15 cellular contexts compared by ENCODE assay signal in the genomic region with DNA sequence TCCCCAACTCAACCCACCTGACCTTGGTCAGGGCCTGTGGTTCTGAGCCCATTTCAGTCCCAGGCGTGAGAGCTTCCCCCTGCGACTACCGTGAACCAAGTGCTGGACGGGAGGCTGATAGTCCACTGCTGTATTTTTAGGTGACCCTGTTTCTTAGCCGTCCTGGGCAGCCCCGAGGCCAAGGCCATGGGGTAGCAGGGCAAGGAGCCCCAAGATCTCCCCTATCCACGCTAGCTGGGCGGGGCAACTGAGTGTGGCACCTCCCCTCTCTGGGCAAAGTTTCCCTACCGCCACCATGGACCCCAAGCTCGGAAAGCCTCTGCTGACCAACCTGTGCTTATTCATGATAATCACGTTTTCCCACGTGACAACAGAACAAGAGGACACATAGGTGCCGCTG.
"Had no signal": no experiment of that assay in that cellular context is flagged by ENCODE, and none has a peak within 500 bp of the region (broad histone marks: within the 10 kb centered on the region; RNA-seq: fewer than 3 reads in every experiment).

No MANE protein-coding gene starts in this region.

- H3K36me3 Mint-ChIP-seq: activated naive CD8-positive, alpha-beta T cell; brain; natural killer cell treated with Interleukin-12 subunit alpha and Interleukin-12 subunit beta and Interleukin-15 and Interleukin-18, amount 100 ng/mL, for 72 hours had no signal

- H3K27ac ChIP-seq: epithelial cell of prostate had no signal

- ATAC-seq: activated T-cell treated with anti-CD3 and anti-CD28 coated beads, Interleukin-2, amount 50 U/mL, for 72 hours had no signal

- H3K27ac Mint-ChIP-seq: activated CD4-positive, alpha-beta T cell treated with anti-CD3 and anti-CD28 coated beads, Interleukin-2, amount 10 ng/mL, durations not matched to agents 24 days and 14 days; activated naive CD8-positive, alpha-beta T cell; activated T-cell treated with anti-CD3 and anti-CD28 coated beads, Interleukin-2, amount 50 U/mL, for 72 hours; natural killer cell treated with Interleukin-12 subunit alpha and Interleukin-12 subunit beta and Interleukin-15 and Interleukin-18, amount 100 ng/mL, for 72 hours; progenitor cell of endocrine pancreas had no signal

- H3K27me3 Mint-ChIP-seq: activated CD4-positive, alpha-beta T cell treated with anti-CD3 and anti-CD28 coated beads, Interleukin-2, amount 10 ng/mL, durations not matched to agents 24 days and 14 days; activated naive CD8-positive, alpha-beta T cell; natural killer cell treated with Interleukin-12 subunit alpha and Interleukin-12 subunit beta and Interleukin-15 and Interleukin-18, amount 100 ng/mL, for 72 hours had no signal

- H3K4me3 Mint-ChIP-seq: activated CD4-positive, alpha-beta T cell treated with anti-CD3 and anti-CD28 coated beads, Interleukin-2, amount 10 ng/mL, durations not matched to agents 24 days and 14 days; activated naive CD8-positive, alpha-beta T cell; activated T-cell treated with anti-CD3 and anti-CD28 coated beads, Interleukin-2, amount 50 U/mL, for 72 hours; natural killer cell treated with Interleukin-12 subunit alpha and Interleukin-12 subunit beta and Interleukin-15 and Interleukin-18, amount 100 ng/mL, for 72 hours had no signal

- H3K4me1 Mint-ChIP-seq: activated CD4-positive, alpha-beta T cell treated with anti-CD3 and anti-CD28 coated beads, Interleukin-2, amount 10 ng/mL, durations not matched to agents 24 days and 14 days had no signal

- H3K9me3 Mint-ChIP-seq: activated CD4-positive, alpha-beta T cell treated with anti-CD3 and anti-CD28 coated beads, Interleukin-2, amount 10 ng/mL, durations not matched to agents 24 days and 14 days; activated T-cell treated with anti-CD3 and anti-CD28 coated beads, Interleukin-2, amount 50 U/mL, for 72 hours; natural killer cell treated with Interleukin-12 subunit alpha and Interleukin-12 subunit beta and Interleukin-15 and Interleukin-18, amount 100 ng/mL, for 72 hours had no signal

- DNase-seq: activated CD4-positive, alpha-beta T cell treated with anti-CD3 and anti-CD28 coated beads, Interleukin-2, amount 10 ng/mL, durations not matched to agents 24 days and 14 days; activated CD4-positive, CD25-positive, alpha-beta regulatory T cell; activated CD8-positive, alpha-beta memory T cell treated with anti-CD3 and anti-CD28 coated beads, Interleukin-2, amount 50 U/mL, for 48 hours; activated gamma-delta T cell; activated T-cell treated with anti-CD3 and anti-CD28 coated beads, Interleukin-2, amount 50 U/mL, for 72 hours; amniotic stem cell; foreskin melanocyte; occipital lobe; stimulated activated CD4-positive, alpha-beta T cell treated with anti-CD3 and anti-CD28 coated beads, Interleukin-1b, Interleukin-23, amount 100 ng/mL, for 48 hours; stomach had no signal
